In genomic region chr20:51687071-51687470, GRCh38 we compare ENCODE assay signal across 12 cellular contexts.
DNase-seq lines count a peak whose midpoint lies in the region; ATAC-seq, FAIRE-seq and TF ChIP-seq lines count a peak whose summit lies in the region.
"Had no signal": no experiment of that assay in that cellular context is flagged by ENCODE, and none has a peak within 500 bp of the region (broad histone marks: within the 10 kb centered on the region; RNA-seq: fewer than 3 reads in every experiment).

No MANE protein-coding gene starts in this region.

- H3K4me2 ChIP-seq in endothelial cell of umbilical vein (ENCODE audit: insufficient read depth, low read length) (no peak overlapping the region), osteoblast (ENCODE audit: insufficient read depth, low read length) (no peak overlapping the region)

- H2AFZ ChIP-seq in endothelial cell of umbilical vein (ENCODE audit: low read depth, low read length) = no peak overlapping the region
- no peak overlapping the region for H2AFZ ChIP-seq in osteoblast (ENCODE audit: low read length)

- peak; percentile 63 for DNase-seq in H4 (ENCODE audit: low spot score)
- DNase-seq in RCC 7860 (ENCODE audit: low spot score) = peak; percentile 81
- DNase-seq in endothelial cell of umbilical vein (ENCODE audit: low read depth, low spot score) = no peak
- peak; percentile 93 for DNase-seq in osteoblast (ENCODE audit: insufficient read length, low spot score, missing footprints)
- no peak for DNase-seq in omental fat pad (ENCODE audit: low spot score)
- DNase-seq in amygdala (lab: John Stamatoyannopoulos, UW) = no peak
- DNase-seq in Kasumi-1 (lab: John Stamatoyannopoulos, UW) = no peak
- DNase-seq: activated CD8-positive, alpha-beta memory T cell treated with anti-CD3 and anti-CD28 coated beads, Interleukin-2, amount 50 U/mL, for 48 hours; stimulated activated naive CD4-positive, alpha-beta T cell treated with Interleukin-2 at 50 U/mL for 16 hours had no signal

- no peak overlapping the region for H3K9ac ChIP-seq in endothelial cell of umbilical vein (replicated peaks; ENCODE audit: extremely low read depth, insufficient read depth, low read length)

- no peak for TF ChIP-seq CTCF in endothelial cell of umbilical vein (IDR thresholded peaks at IDR 0.05; ENCODE audit: extremely low read depth in 1 of 2, insufficient read depth in 1 of 2, low read depth in 1 of 2, low read length in 2 of 2)
- no peak for TF ChIP-seq CTCF in osteoblast (IDR thresholded peaks at IDR 0.05; ENCODE audit: extremely low read depth, low read depth, low read length)
- TF ChIP-seq CTCF in omental fat pad (IDR thresholded peaks at IDR 0.05) = no peak

- BruUV-seq in endothelial cell of umbilical vein (replicated peaks; lab: Mats Ljungman, UMichigan) = no TSS peak

- no peaks in the 10 kb centered on the region for H3K9me3 ChIP-seq in endothelial cell of umbilical vein (replicated peaks; ENCODE audit: control insufficient read depth, insufficient read depth, low read length)
- no peaks in the 10 kb centered on the region for H3K9me3 ChIP-seq in osteoblast (ENCODE audit: low read depth, low read length)
- H3K9me3 ChIP-seq: ascending aorta, esophagus muscularis mucosa had no signal

- H3K79me2 ChIP-seq in endothelial cell of umbilical vein (ENCODE audit: control insufficient read depth, insufficient read depth, low read length) (no peaks in the 10 kb centered on the region), osteoblast (ENCODE audit: insufficient read depth, low read length) (no peaks in the 10 kb centered on the region)

- POLR2A ChIA-PET in endothelial cell of umbilical vein (lab: Charles Lee) = no interaction called here

- FAIRE-seq in RCC 7860 (lab: Jason Lieb, UNC) = peak; percentile 61
- peak; percentile 38 for FAIRE-seq in endothelial cell of umbilical vein (lab: Jason Lieb, UNC)

- no peak overlapping the region for H3K27ac ChIP-seq in endothelial cell of umbilical vein (ENCODE audit: insufficient read depth, low read depth, low read length)
- no peak overlapping the region for H3K27ac ChIP-seq in osteoblast (ENCODE audit: low read depth, low read length)
- H3K27ac ChIP-seq: ascending aorta, esophagus muscularis mucosa had no signal

- H3K4me3 ChIP-seq in endothelial cell of umbilical vein (replicated peaks in 1 of 3; ENCODE audit: insufficient read depth in 1 of 3, low read depth in 1 of 3, low read length in 3 of 3) (no peak overlapping the region), osteoblast (ENCODE audit: insufficient read depth, low read length) (no peak overlapping the region)
- H3K4me3 ChIP-seq: ascending aorta, esophagus muscularis mucosa had no signal

- intact Hi-C loops in endothelial cell of umbilical vein (cut with micrococcal nuclease) = no loop called here

- TF ChIP-seq POLR2A in endothelial cell of umbilical vein (IDR thresholded peaks at IDR 0.05; ENCODE audit: low read depth, low read length) = no peak

- H3K27me3 ChIP-seq in endothelial cell of umbilical vein (ENCODE audit: control insufficient read depth in 2 of 2, insufficient read depth in 2 of 2, low read length in 2 of 2) (no peaks in the 10 kb centered on the region), osteoblast (ENCODE audit: insufficient read depth, low read length) (no peaks in the 10 kb centered on the region)
- H3K27me3 ChIP-seq: ascending aorta, esophagus muscularis mucosa had no signal

- dilution Hi-C loops in endothelial cell of umbilical vein (cut with MboI; ENCODE audit: extremely low pct_ligation_motif_present, low sequenced_read_pairs) = no loop called here

- H3K4me1 ChIP-seq in endothelial cell of umbilical vein (ENCODE audit: control insufficient read depth, extremely low read depth, insufficient read depth, low read length) (no peaks in the 10 kb centered on the region), osteoblast (ENCODE audit: insufficient read depth, low read length) (peaks cover 6% of the 10 kb centered on the region)
- H3K4me1 ChIP-seq: ascending aorta, esophagus muscularis mucosa had no signal

- ATAC-seq in omental fat pad (ENCODE audit: low FRiP score) (no peak), GM18873 (IDR thresholded peaks at IDR 0.05; ENCODE audit: low FRiP score, unreplicated experiment) (no peak)

- H3K9me1 ChIP-seq in endothelial cell of umbilical vein (replicated peaks; ENCODE audit: control insufficient read depth, extremely low read depth, insufficient read depth, low read length) = no peaks in the 10 kb centered on the region

- H4K20me1 ChIP-seq in endothelial cell of umbilical vein (replicated peaks; ENCODE audit: control insufficient read depth, extremely low read depth, insufficient read depth, low read length) (no peaks in the 10 kb centered on the region), osteoblast (ENCODE audit: insufficient read depth, low read length) (no peaks in the 10 kb centered on the region)

- CTCF ChIA-PET in endothelial cell of umbilical vein (lab: Charles Lee) = no interaction called here

- H3K36me3 ChIP-seq in endothelial cell of umbilical vein (ENCODE audit: control insufficient read depth in 2 of 2, extremely low read depth in 1 of 2, insufficient read depth in 2 of 2, low read length in 2 of 2) (peaks cover 0 to 6% of the 10 kb centered on the region in 2 experiments), osteoblast (ENCODE audit: insufficient read depth, low read length) (peaks cover 10% of the 10 kb centered on the region)

TF ChIP-seq in endothelial cell of umbilical vein, 7 proteins besides CTCF, POLR2A, EP300 and RAD21:
- TF ChIP-seq POLR2AphosphoS5 (IDR thresholded peaks at IDR 0.05; ENCODE audit: insufficient read depth, low read depth, low read length) (no peak), EZH2 (IDR thresholded peaks at IDR 0.05; ENCODE audit: borderline replicate concordance, low read depth, low read length, severe bottlenecking) (no peak), MYC (IDR thresholded peaks at IDR 0.05; ENCODE audit: low read depth, low read length) (no peak), FOS (IDR thresholded peaks at IDR 0.05; ENCODE audit: borderline replicate concordance, insufficient read depth, low read length) (no peak), MAX (IDR thresholded peaks at IDR 0.05; ENCODE audit: insufficient read depth, insufficient read length) (no peak), JUN (IDR thresholded peaks at IDR 0.05; ENCODE audit: borderline replicate concordance, insufficient read depth, insufficient read length, low read depth) (no peak), GATA2 (IDR thresholded peaks at IDR 0.05; ENCODE audit: insufficient read depth, insufficient read length, low read depth, low read length) (no peak)

Comparison
In these comparisons a context has a peak if more than half of its experiments do, and no peak if none do; other contexts are left out.
1. DNase-seq: peak in H4 (single experiment), RCC 7860 (single experiment) and osteoblast (single experiment); none in endothelial cell of umbilical vein (single experiment), omental fat pad (single experiment), amygdala (0 of 56) and Kasumi-1 (0 of 2).